Comparison of ENCODE assay signal across 1 cellular context in genomic region chr2:9680082-9680481, GRCh38.
TF ChIP-seq lines count a peak whose summit lies in the region.

No MANE protein-coding gene starts in this region.

TF ChIP-seq in K562, 482 proteins besides CTCF, POLR2A, EP300 and RAD21 (continued from another document):
- no peak for TF ChIP-seq THRA (IDR thresholded peaks at IDR 0.05)
- TF ChIP-seq, protein P1, sequence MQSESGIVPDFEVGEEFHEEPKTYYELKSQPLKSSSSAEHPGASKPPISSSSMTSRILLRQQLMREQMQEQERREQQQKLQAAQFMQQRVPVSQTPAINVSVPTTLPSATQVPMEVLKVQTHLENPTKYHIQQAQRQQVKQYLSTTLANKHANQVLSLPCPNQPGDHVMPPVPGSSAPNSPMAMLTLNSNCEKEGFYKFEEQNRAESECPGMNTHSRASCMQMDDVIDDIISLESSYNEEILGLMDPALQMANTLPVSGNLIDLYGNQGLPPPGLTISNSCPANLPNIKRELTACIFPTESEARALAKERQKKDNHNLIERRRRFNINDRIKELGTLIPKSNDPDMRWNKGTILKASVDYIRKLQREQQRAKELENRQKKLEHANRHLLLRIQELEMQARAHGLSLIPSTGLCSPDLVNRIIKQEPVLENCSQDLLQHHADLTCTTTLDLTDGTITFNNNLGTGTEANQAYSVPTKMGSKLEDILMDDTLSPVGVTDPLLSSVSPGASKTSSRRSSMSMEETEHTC (IDR thresholded peaks at IDR 0.05): no peak
- peak; percentile 84 for TF ChIP-seq PTTG1 (tag; IDR thresholded peaks at IDR 0.05; ENCODE audit: low read depth)
- no peak for TF ChIP-seq ZZZ3 (IDR thresholded peaks at IDR 0.05)
- no peak for TF ChIP-seq SAP30 (IDR thresholded peaks at IDR 0.05; ENCODE audit: borderline replicate concordance, insufficient read depth, low read depth, low read length, poor library complexity, severe bottlenecking)
- TF ChIP-seq KLF6 (CRISPR knock-in tag; IDR thresholded peaks at IDR 0.05; ENCODE audit: borderline replicate concordance): peak; percentile 29; the same call in 1 of the 2 replicates
- no peak for TF ChIP-seq HDGF (IDR thresholded peaks at IDR 0.05)
- TF ChIP-seq CEBPG (CRISPR knock-in tag; IDR thresholded peaks at IDR 0.05): no peak
- TF ChIP-seq CEBPG (tag; conservative IDR thresholded peaks at IDR 0.05 in 1 of 2, IDR thresholded peaks at IDR 0.05 in 1 of 2): no peak
- no peak for TF ChIP-seq ZNF384 (IDR thresholded peaks at IDR 0.05; ENCODE audit: low read depth, low read length)
- no peak for TF ChIP-seq USF2 (CRISPR knock-in tag; IDR thresholded peaks at IDR 0.05)
- no peak for TF ChIP-seq ZNF780A (CRISPR knock-in tag; IDR thresholded peaks at IDR 0.05)
- TF ChIP-seq THAP12 (CRISPR knock-in tag; IDR thresholded peaks at IDR 0.05): no peak
- TF ChIP-seq DLX4 (CRISPR knock-in tag; IDR thresholded peaks at IDR 0.05): no peak
- no peak for TF ChIP-seq CUX1 (CRISPR knock-in tag; IDR thresholded peaks at IDR 0.05)
- TF ChIP-seq CAMTA2 (CRISPR knock-in tag; conservative IDR thresholded peaks at IDR 0.05): no peak
- TF ChIP-seq HLTF (IDR thresholded peaks at IDR 0.05): no peak
- no peak for TF ChIP-seq ZNF668 (CRISPR knock-in tag; IDR thresholded peaks at IDR 0.05)
- no peak for TF ChIP-seq COPS2 (conservative IDR thresholded peaks at IDR 0.05)
- TF ChIP-seq RBM17 (IDR thresholded peaks at IDR 0.05; ENCODE audit: borderline replicate concordance, low read depth, low read length): no peak
- no peak for TF ChIP-seq MTF1 (CRISPR knock-in tag; IDR thresholded peaks at IDR 0.05; ENCODE audit: borderline replicate concordance)
- TF ChIP-seq, protein P2, sequence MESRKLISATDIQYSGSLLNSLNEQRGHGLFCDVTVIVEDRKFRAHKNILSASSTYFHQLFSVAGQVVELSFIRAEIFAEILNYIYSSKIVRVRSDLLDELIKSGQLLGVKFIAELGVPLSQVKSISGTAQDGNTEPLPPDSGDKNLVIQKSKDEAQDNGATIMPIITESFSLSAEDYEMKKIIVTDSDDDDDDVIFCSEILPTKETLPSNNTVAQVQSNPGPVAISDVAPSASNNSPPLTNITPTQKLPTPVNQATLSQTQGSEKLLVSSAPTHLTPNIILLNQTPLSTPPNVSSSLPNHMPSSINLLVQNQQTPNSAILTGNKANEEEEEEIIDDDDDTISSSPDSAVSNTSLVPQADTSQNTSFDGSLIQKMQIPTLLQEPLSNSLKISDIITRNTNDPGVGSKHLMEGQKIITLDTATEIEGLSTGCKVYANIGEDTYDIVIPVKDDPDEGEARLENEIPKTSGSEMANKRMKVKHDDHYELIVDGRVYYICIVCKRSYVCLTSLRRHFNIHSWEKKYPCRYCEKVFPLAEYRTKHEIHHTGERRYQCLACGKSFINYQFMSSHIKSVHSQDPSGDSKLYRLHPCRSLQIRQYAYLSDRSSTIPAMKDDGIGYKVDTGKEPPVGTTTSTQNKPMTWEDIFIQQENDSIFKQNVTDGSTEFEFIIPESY (CRISPR knock-in tag; IDR thresholded peaks at IDR 0.05): no peak
- TF ChIP-seq YBX1 (IDR thresholded peaks at IDR 0.05): no peak
- TF ChIP-seq KLF1 (tag; IDR thresholded peaks at IDR 0.05): no peak
- TF ChIP-seq RBM22 (IDR thresholded peaks at IDR 0.05; ENCODE audit: low read depth, low read length, poor library complexity, severe bottlenecking): no peak
- TF ChIP-seq ZNF197 (CRISPR knock-in tag; IDR thresholded peaks at IDR 0.05; ENCODE audit: low read depth): no peak
- TF ChIP-seq ZBTB2 (IDR thresholded peaks at IDR 0.05): no peak
- TF ChIP-seq ARID2 (IDR thresholded peaks at IDR 0.05): no peak
- TF ChIP-seq E2F5 (CRISPR knock-in tag; IDR thresholded peaks at IDR 0.05): no peak
- no peak for TF ChIP-seq ZNF354B (CRISPR knock-in tag; IDR thresholded peaks at IDR 0.05)
- TF ChIP-seq BCOR (IDR thresholded peaks at IDR 0.05): no peak
- no peak for TF ChIP-seq TSC22D4 (tag; IDR thresholded peaks at IDR 0.05)
- peak; percentile 33; the same call in 1 of the 2 replicates for TF ChIP-seq CBFA2T2 (conservative IDR thresholded peaks at IDR 0.05)
- no peak for TF ChIP-seq BRD9 (IDR thresholded peaks at IDR 0.05; ENCODE audit: low read depth, partially characterized antibody)
- no peak for TF ChIP-seq KLF13 (tag; IDR thresholded peaks at IDR 0.05; ENCODE audit: borderline replicate concordance, low read depth)
- no peak for TF ChIP-seq ZNF253 (CRISPR knock-in tag; conservative IDR thresholded peaks at IDR 0.05)
- TF ChIP-seq NR1H2 (CRISPR knock-in tag; IDR thresholded peaks at IDR 0.05): no peak
- no peak for TF ChIP-seq ZBTB43 (CRISPR knock-in tag; IDR thresholded peaks at IDR 0.05)
- no peak for TF ChIP-seq TEAD2 (tag; IDR thresholded peaks at IDR 0.05)
